In the genomic region with DNA sequence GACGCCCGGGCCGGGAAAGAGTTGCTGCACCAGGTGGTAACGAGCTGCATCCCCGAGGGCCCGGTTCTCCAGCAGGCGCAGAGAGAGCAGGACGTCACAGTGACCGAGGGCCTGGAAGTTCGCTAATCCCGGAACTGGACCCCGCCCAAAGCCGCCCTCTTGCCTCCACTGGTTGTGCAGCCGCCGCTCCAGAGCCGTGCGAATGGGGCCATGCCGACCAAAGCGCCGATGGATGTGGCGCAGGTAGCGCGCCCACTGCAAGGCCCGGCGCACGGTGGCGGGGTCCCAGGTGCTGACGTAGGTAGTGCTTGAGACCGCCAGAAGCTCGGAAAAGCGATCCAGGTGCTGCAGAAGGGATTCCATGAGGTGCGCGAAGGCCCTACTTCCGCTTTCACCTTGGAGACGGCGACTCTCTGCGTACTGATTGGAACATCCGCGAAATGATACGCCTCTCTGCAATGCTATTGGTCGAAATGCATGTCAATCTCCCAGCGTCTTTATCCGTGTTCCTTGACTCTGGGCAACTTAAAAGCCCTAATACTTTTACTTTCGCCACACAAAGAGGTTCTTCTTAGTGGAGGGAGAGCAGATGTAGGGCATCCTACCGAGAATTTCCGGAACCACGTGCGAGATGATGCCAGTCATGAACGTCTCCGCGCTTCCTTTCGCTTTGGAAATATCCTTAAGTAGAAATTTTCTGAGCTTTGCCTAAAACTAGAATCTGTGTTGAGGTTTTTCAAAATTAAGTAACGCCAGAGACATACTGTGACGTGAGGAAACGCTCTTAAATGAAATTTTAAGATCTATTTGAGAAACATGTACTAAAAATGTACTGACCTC, we compare ENCODE assay signal across 8 cellular contexts. TPM values are rescaled to one million over a fixed set of nuclear protein-coding genes. Genes with fewer than 3 reads are reported as not detected.
DNase-seq lines count a peak whose midpoint lies in the region; ATAC-seq lines count a peak whose summit lies in the region.

FANCF (minus strand) TSS at position 376 of the 840 bp plus-strand sequence; CDS start at position 363, 13 bp downstream.

- ATAC-seq in GM21825 (IDR thresholded peaks at IDR 0.05; ENCODE audit: unreplicated experiment) (peak; percentile 98), naive B cell (ENCODE audit: low read depth in 2 of 2) (peak; percentile 91)
- peak; percentile 98 for ATAC-seq in stimulated activated memory B cell treated with anti-CD40 and anti-IgM and Interleukin-4, amounts not matched to agents 10 μg/mL and 1 μg/mL and 100 μg/mL, for 72 hours

- peak within 1 kb of the TSS; percentile 44; the same call in 1 of the 2 replicates for H3K27ac ChIP-seq in Karpas-422 (ENCODE audit: low read length)

- no peaks in the 10 kb centered on the region for H4K20me1 ChIP-seq in Karpas-422 (ENCODE audit: insufficient read depth, low read depth, low read length)

- H3K27ac Mint-ChIP-seq in naive B cell: peak within 1 kb of the TSS; percentile 97 to 99 (median 99)
- H3K27ac Mint-ChIP-seq in stimulated activated memory B cell treated with anti-CD40 and anti-IgM and Interleukin-4, amounts not matched to agents 10 μg/mL and 1 μg/mL and 100 μg/mL, for 72 hours: peak within 1 kb of the TSS; percentile 100

- H3K27me3 Mint-ChIP-seq in naive B cell: no peaks in the 10 kb centered on the region
- H3K27me3 Mint-ChIP-seq in stimulated activated memory B cell treated with anti-CD40 and anti-IgM and Interleukin-4, amounts not matched to agents 10 μg/mL and 1 μg/mL and 100 μg/mL, for 72 hours: no peaks in the 10 kb centered on the region

- peak within 1 kb of the TSS; percentile 96 for H2AFZ ChIP-seq in Karpas-422 (ENCODE audit: low read length)

- no peaks in the 10 kb centered on the region; the same call in 1 of the 2 replicates for H3K9me2 ChIP-seq in Karpas-422 (replicated peaks; ENCODE audit: insufficient read depth, low read length)

- DNase-seq in DMS79 treated with DMSO at 0.1 percent for 48 hours (lab: John Stamatoyannopoulos, UW) (peak; percentile 99), Karpas-422 (peak; percentile 98), RKO (ENCODE audit: low spot score) (peak; percentile 96), activated T-helper 1 cell treated with Interleukin-2 at 50 U/mL for 16 hours (ENCODE audit: low read depth) (peak; percentile 81), fibroblast of gingiva (ENCODE audit: low read depth) (peak; percentile 99), naive B cell (peak; percentile 96)

- peak within 1 kb of the TSS; percentile 95 to 100 (median 99) for H3K4me3 Mint-ChIP-seq in naive B cell
- H3K4me3 Mint-ChIP-seq in stimulated activated memory B cell treated with anti-CD40 and anti-IgM and Interleukin-4, amounts not matched to agents 10 μg/mL and 1 μg/mL and 100 μg/mL, for 72 hours: peak within 1 kb of the TSS; percentile 100

- no peaks in the 10 kb centered on the region for H3K36me3 ChIP-seq in Karpas-422 (ENCODE audit: insufficient read depth, low read length)

- H3K27me3 ChIP-seq in Karpas-422 (ENCODE audit: low read length): no peaks in the 10 kb centered on the region

- H3K9me3 ChIP-seq in Karpas-422 (ENCODE audit: low read length): no peaks in the 10 kb centered on the region

- H3K4me1 Mint-ChIP-seq in naive B cell: peaks cover 26 to 56% (median 31%) of the 10 kb centered on the region in 3 donors
- peaks cover 28% of the 10 kb centered on the region for H3K4me1 Mint-ChIP-seq in stimulated activated memory B cell treated with anti-CD40 and anti-IgM and Interleukin-4, amounts not matched to agents 10 μg/mL and 1 μg/mL and 100 μg/mL, for 72 hours

- H3K9me3 Mint-ChIP-seq in naive B cell: peaks cover 0 to 1% (median 0%) of the 10 kb centered on the region in 7 donors
- H3K9me3 Mint-ChIP-seq in stimulated activated memory B cell treated with anti-CD40 and anti-IgM and Interleukin-4, amounts not matched to agents 10 μg/mL and 1 μg/mL and 100 μg/mL, for 72 hours: no peaks in the 10 kb centered on the region

- peaks cover 19% of the 10 kb centered on the region for H3K4me1 ChIP-seq in Karpas-422 (ENCODE audit: low read length)

- H3K4me3 ChIP-seq in Karpas-422 (ENCODE audit: low read length): peak within 1 kb of the TSS; percentile 89

- H3K9ac ChIP-seq in Karpas-422 (ENCODE audit: low read length): peak within 1 kb of the TSS; percentile 91

- peaks cover 12% of the 10 kb centered on the region for H3K79me2 ChIP-seq in Karpas-422 (ENCODE audit: low read length)

- peak within 1 kb of the TSS; percentile 93 for H3K4me2 ChIP-seq in Karpas-422 (ENCODE audit: low read depth, low read length, poor library complexity, severe bottlenecking)

- H3K36me3 Mint-ChIP-seq in naive B cell: peaks cover 6 to 9% of the 10 kb centered on the region in 2 donors
- H3K36me3 Mint-ChIP-seq in stimulated activated memory B cell treated with anti-CD40 and anti-IgM and Interleukin-4, amounts not matched to agents 10 μg/mL and 1 μg/mL and 100 μg/mL, for 72 hours: peaks cover 20% of the 10 kb centered on the region

RNA-seq across cellular contexts. Expression of gene FANCF, which starts in this region (rescaled TPM):
- 11.1 and 15.6 TPM in 2 replicates for total RNA-seq in Karpas-422 (2014; rRNA removed; shearing (Covaris generic); ENCODE audit: low replicate concordance)
- polyA plus RNA-seq in naive B cell (ENCODE audit: low read depth in 6 of 6): 10 to 100 TPM; 12.5 to 22.4 (median 19.3) TPM

Comparison
In these comparisons a context has a peak if more than half of its experiments do, and no peak if none do; other contexts are left out.
1. Peak in every context shown above with its lines: DNase-seq, ATAC-seq, H3K4me3 ChIP-seq and H3K27ac ChIP-seq.